Comparison of ENCODE assay signal across 17 cellular contexts in genomic region chr2:188853307-188853706, GRCh38.
A peak's percentile ranks its signal among the peaks of the same experiment; 100 is the strongest.
DNase-seq lines count a peak whose midpoint lies in the region; TF ChIP-seq lines count a peak whose summit lies in the region.
"Had no signal": no experiment of that assay in that cellular context is flagged by ENCODE, and none has a peak within 500 bp of the region (broad histone marks: within the 10 kb centered on the region; RNA-seq: fewer than 3 reads in every experiment).

No MANE protein-coding gene starts in this region.

- H3K27me3 Mint-ChIP-seq in mesothelial cell of epicardium (ENCODE audit: low read depth), result no peaks in the 10 kb centered on the region
- H3K27me3 Mint-ChIP-seq: progenitor cell of endocrine pancreas had no signal

- peaks cover 50% of the 10 kb centered on the region for H3K4me1 Mint-ChIP-seq in mesothelial cell of epicardium

- H3K27ac Mint-ChIP-seq in mesothelial cell of epicardium, result peak overlapping the region; percentile 67
- H3K27ac Mint-ChIP-seq: progenitor cell of endocrine pancreas had no signal

- no peak overlapping the region for H3K4me3 Mint-ChIP-seq in mesothelial cell of epicardium

- H3K4me3 ChIP-seq in AG10803 (ENCODE audit: low read length) (no peak overlapping the region), choroid plexus epithelial cell (ENCODE audit: low read depth, low read length) (no peak overlapping the region)
- H3K4me3 ChIP-seq: ascending aorta, mucosa of descending colon, SJCRH30, suprapubic skin had no signal

- no peak for TF ChIP-seq CTCF in AG10803 (conservative IDR thresholded peaks at IDR 0.05; ENCODE audit: low read length)
- no peak for TF ChIP-seq CTCF in choroid plexus epithelial cell (conservative IDR thresholded peaks at IDR 0.05; ENCODE audit: low read depth, low read length)
- TF ChIP-seq CTCF in mesothelial cell of epicardium (IDR thresholded peaks at IDR 0.05; ENCODE audit: unreplicated experiment), result no peak

- peak; percentile 98 for DNase-seq in AG10803 (ENCODE audit: low read depth)
- peak; percentile 97 for DNase-seq in HS-5 (ENCODE audit: low read depth)
- DNase-seq in choroid plexus epithelial cell (ENCODE audit: low read depth), result peak; percentile 95
- DNase-seq in mesothelial cell of epicardium (ENCODE audit: low spot score in 2 of 2, unreplicated experiment in 2 of 2), result no peak
- no peak for DNase-seq in NCI-H1105 treated with DMSO at 0.1 percent for 48 hours (lab: John Stamatoyannopoulos, UW)
- no peak for DNase-seq in HuH-7 (ENCODE audit: low spot score)
- DNase-seq in NOMO-1 treated with DMSO at 0.1 percent for 48 hours (lab: John Stamatoyannopoulos, UW; ENCODE audit: unreplicated experiment), result no peak
- DNase-seq in KG1 (lab: John Stamatoyannopoulos, UW), result no peak
- DNase-seq: activated CD4-positive, alpha-beta T cell treated with anti-CD3 and anti-CD28 coated beads, Interleukin-2, amount 50 U/mL, for 1 hour; C1 segment of cervical spinal cord; islet precursor cell; mucosa of descending colon; NCI-H2107; SJCRH30 had no signal

- peaks cover 14% of the 10 kb centered on the region for H3K9me3 Mint-ChIP-seq in mesothelial cell of epicardium

- H3K36me3 Mint-ChIP-seq in mesothelial cell of epicardium, result no peaks in the 10 kb centered on the region

Comparison
In these comparisons a context has a peak if more than half of its experiments do, and no peak if none do; other contexts are left out.
1. DNase-seq: peak in AG10803 (single experiment), HS-5 (single experiment) and choroid plexus epithelial cell (single experiment); none in mesothelial cell of epicardium (0 of 2), NCI-H1105 treated with DMSO at 0.1 percent for 48 hours (single experiment), HuH-7 (single experiment), NOMO-1 treated with DMSO at 0.1 percent for 48 hours (single experiment) and KG1 (single experiment).